Comparison of ENCODE assay signal across 16 cellular contexts in genomic region chr13:110528911-110529310, GRCh38. TPM values are rescaled to one million over a fixed set of nuclear protein-coding genes. Genes with fewer than 3 reads are reported as not detected.
A peak's percentile ranks its signal among the peaks of the same experiment; 100 is the strongest.
DNase-seq lines count a peak whose midpoint lies in the region; ATAC-seq and TF ChIP-seq lines count a peak whose summit lies in the region.
"Had no signal": no experiment of that assay in that cellular context is flagged by ENCODE, and none has a peak within 500 bp of the region (broad histone marks: within the 10 kb centered on the region; RNA-seq: fewer than 3 reads in every experiment).

No MANE protein-coding gene starts in this region.

- H3K27ac Mint-ChIP-seq in effector memory CD8-positive, alpha-beta T cell, result no peak overlapping the region
- no peak overlapping the region for H3K27ac Mint-ChIP-seq in activated CD4-positive, alpha-beta T cell treated with anti-CD3 and anti-CD28 coated beads, Interleukin-2, amount 10 ng/mL, durations not matched to agents 24 days and 14 days
- H3K27ac Mint-ChIP-seq: activated CD8-positive, alpha-beta T cell treated with anti-CD3 and anti-CD28 coated beads, Interleukin-2, amount 10 ng/mL, durations not matched to agents 7 days and 5 days had no signal

- peaks cover 2% of the 10 kb centered on the region for H3K36me3 Mint-ChIP-seq in effector memory CD8-positive, alpha-beta T cell (ENCODE audit: insufficient read depth)
- no peaks in the 10 kb centered on the region for H3K36me3 Mint-ChIP-seq in activated CD4-positive, alpha-beta T cell treated with anti-CD3 and anti-CD28 coated beads, Interleukin-2, amount 10 ng/mL, durations not matched to agents 24 days and 14 days (ENCODE audit: low read depth)

- H3K9me3 ChIP-seq in Panc1 (ENCODE audit: control insufficient read depth, insufficient read depth, low read depth, low read length) (no peaks in the 10 kb centered on the region), right cardiac atrium (ENCODE audit: control insufficient read depth, low read length) (no peaks in the 10 kb centered on the region), psoas muscle (no peaks in the 10 kb centered on the region), esophagus squamous epithelium (no peaks in the 10 kb centered on the region)

- H3K4me1 ChIP-seq in ACC112 (ENCODE audit: control insufficient read depth, insufficient read depth, low read length, unreplicated experiment), result peaks cover 4% of the 10 kb centered on the region
- H3K4me1 ChIP-seq in Panc1 (ENCODE audit: control insufficient read depth, insufficient read depth, low read length), result peaks cover 23% of the 10 kb centered on the region
- peaks cover 8% of the 10 kb centered on the region for H3K4me1 ChIP-seq in right cardiac atrium (ENCODE audit: control insufficient read depth, insufficient read depth, low read length)
- peaks cover 2% of the 10 kb centered on the region for H3K4me1 ChIP-seq in psoas muscle
- H3K4me1 ChIP-seq in esophagus squamous epithelium, result peaks cover 8 to 39% (median 9%) of the 10 kb centered on the region in 3 donors

- H2AFZ ChIP-seq in ACC112 (ENCODE audit: low read length, unreplicated experiment), result no peak overlapping the region

- H3K27me3 ChIP-seq in ACC112 (ENCODE audit: insufficient read depth, low read length) (no peaks in the 10 kb centered on the region), Panc1 (ENCODE audit: control insufficient read depth, insufficient read depth, low read length) (no peaks in the 10 kb centered on the region), right cardiac atrium (ENCODE audit: control insufficient read depth, insufficient read depth) (no peaks in the 10 kb centered on the region), psoas muscle (ENCODE audit: insufficient read depth in 3 of 3, low read length in 2 of 3) (no peaks in the 10 kb centered on the region), esophagus squamous epithelium (no peaks in the 10 kb centered on the region)

- intact Hi-C loops in Panc1 (cut with micrococcal nuclease; ENCODE audit: unreplicated experiment) (no loop called here), right cardiac atrium (cut with DNase I) (no loop called here), psoas muscle (cut with DNase I) (no loop called here), esophagus squamous epithelium (cut with DNase I) (no loop called here)
- intact Hi-C loops in activated CD4-positive, alpha-beta T cell treated with anti-CD3 and anti-CD28 coated beads, Interleukin-2, amount 10 ng/mL, durations not matched to agents 24 days and 14 days (cut with micrococcal nuclease), result no loop called here

- no peak overlapping the region for H3K4me3 Mint-ChIP-seq in effector memory CD8-positive, alpha-beta T cell
- no peak overlapping the region for H3K4me3 Mint-ChIP-seq in activated CD4-positive, alpha-beta T cell treated with anti-CD3 and anti-CD28 coated beads, Interleukin-2, amount 10 ng/mL, durations not matched to agents 24 days and 14 days
- H3K4me3 Mint-ChIP-seq: activated CD8-positive, alpha-beta T cell treated with anti-CD3 and anti-CD28 coated beads, Interleukin-2, amount 10 ng/mL, durations not matched to agents 7 days and 5 days had no signal

- no peak for TF ChIP-seq POLR2A in esophagus squamous epithelium (IDR thresholded peaks at IDR 0.05)

- H3K79me2 ChIP-seq in ACC112 (ENCODE audit: control insufficient read depth, insufficient read depth, low read length, unreplicated experiment), result peaks cover 8% of the 10 kb centered on the region

- TF ChIP-seq CTCF in Panc1 (IDR thresholded peaks at IDR 0.05) (no peak), psoas muscle (IDR thresholded peaks at IDR 0.05) (no peak), esophagus squamous epithelium (IDR thresholded peaks at IDR 0.05) (no peak)

- DNase-seq in Panc1 (ENCODE audit: low read depth, low spot score), result no peak
- no peak for DNase-seq in right cardiac atrium
- no peak for DNase-seq in psoas muscle
- no peak for DNase-seq in effector memory CD8-positive, alpha-beta T cell
- DNase-seq in esophagus squamous epithelium (lab: John Stamatoyannopoulos, UW), result no peak
- DNase-seq in activated CD4-positive, alpha-beta T cell treated with anti-CD3 and anti-CD28 coated beads, Interleukin-2, amount 10 ng/mL, durations not matched to agents 24 days and 14 days, result no peak
- DNase-seq: activated CD8-positive, alpha-beta T cell treated with anti-CD3 and anti-CD28 coated beads, Interleukin-2, amount 10 ng/mL, durations not matched to agents 7 days and 5 days; cerebellar nuclear complex; COR-L47; H7; MM.1S; NCI-H526; PC-3 had no signal

- no TSS peak for BruUV-seq in Panc1 (replicated peaks; lab: Mats Ljungman, UMichigan)

- peak overlapping the region; percentile 54; the same call in 1 of the 2 replicates for H3K27ac ChIP-seq in ACC112 (ENCODE audit: low read depth, low read length)
- peak overlapping the region; percentile 3; the same call in 1 of the 2 replicates for H3K27ac ChIP-seq in Panc1 (ENCODE audit: low read length)
- H3K27ac ChIP-seq in right cardiac atrium (ENCODE audit: low read length), result peak overlapping the region; percentile 32
- peak overlapping the region; percentile 3 for H3K27ac ChIP-seq in psoas muscle
- H3K27ac ChIP-seq in esophagus squamous epithelium, result peak overlapping the region in 2 of 4 donors; percentile 1 to 19
- H3K27ac ChIP-seq: VCaP had no signal

- CTCF ChIA-PET in Panc1 (lab: Charles Lee), result no interaction called here

- in situ Hi-C loops in Panc1 (cut with HindIII; ENCODE audit: low pct_unique_long_range_greater_than_20kb, low sequenced_read_pairs), result no loop called here

- no peaks in the 10 kb centered on the region for H3K36me3 ChIP-seq in ACC112 (ENCODE audit: insufficient read depth, low read length)
- no peaks in the 10 kb centered on the region for H3K36me3 ChIP-seq in Panc1 (ENCODE audit: control insufficient read depth, insufficient read depth, low read length)
- no peaks in the 10 kb centered on the region for H3K36me3 ChIP-seq in psoas muscle (ENCODE audit: insufficient read depth in 1 of 2, low read depth in 1 of 2)
- no peaks in the 10 kb centered on the region for H3K36me3 ChIP-seq in esophagus squamous epithelium

- H3K4me3 ChIP-seq in ACC112 (ENCODE audit: low read depth, low read length), result no peak overlapping the region
- no peak overlapping the region for H3K4me3 ChIP-seq in Panc1 (ENCODE audit: low read depth in 2 of 2, low read length in 2 of 2)
- no peak overlapping the region for H3K4me3 ChIP-seq in right cardiac atrium (ENCODE audit: low read length)
- H3K4me3 ChIP-seq in psoas muscle, result no peak overlapping the region
- no peak overlapping the region for H3K4me3 ChIP-seq in esophagus squamous epithelium

- WGBS in right cardiac atrium, result 82% methylated on average over 6 of the region's 6 CpGs
- 89 to 93% (median 90%) methylated on average over 6 of the region's 6 CpGs for WGBS in psoas muscle, 3 donors
- 94 to 95% methylated on average over 6 of the region's 6 CpGs for WGBS in esophagus squamous epithelium, 2 donors

- POLR2A ChIA-PET in Panc1 (lab: Charles Lee), result no interaction called here

- peaks cover 6 to 10% of the 10 kb centered on the region in 2 donors for H3K27me3 Mint-ChIP-seq in effector memory CD8-positive, alpha-beta T cell
- H3K27me3 Mint-ChIP-seq in activated CD4-positive, alpha-beta T cell treated with anti-CD3 and anti-CD28 coated beads, Interleukin-2, amount 10 ng/mL, durations not matched to agents 24 days and 14 days, result no peaks in the 10 kb centered on the region

- H3K9me3 Mint-ChIP-seq in effector memory CD8-positive, alpha-beta T cell, result no peaks in the 10 kb centered on the region
- H3K9me3 Mint-ChIP-seq in activated CD4-positive, alpha-beta T cell treated with anti-CD3 and anti-CD28 coated beads, Interleukin-2, amount 10 ng/mL, durations not matched to agents 24 days and 14 days, result no peaks in the 10 kb centered on the region

- peaks cover 20 to 22% of the 10 kb centered on the region in 2 donors for H3K4me1 Mint-ChIP-seq in effector memory CD8-positive, alpha-beta T cell (ENCODE audit: low read depth in 2 of 2)
- peaks cover 17% of the 10 kb centered on the region for H3K4me1 Mint-ChIP-seq in activated CD4-positive, alpha-beta T cell treated with anti-CD3 and anti-CD28 coated beads, Interleukin-2, amount 10 ng/mL, durations not matched to agents 24 days and 14 days

- ATAC-seq in Panc1, result no peak
- ATAC-seq in right cardiac atrium, result no peak
- ATAC-seq in psoas muscle, result no peak
- no peak for ATAC-seq in effector memory CD8-positive, alpha-beta T cell (replicated peaks)
- ATAC-seq in HG03097 (IDR thresholded peaks at IDR 0.05; ENCODE audit: low FRiP score, unreplicated experiment), result no peak
- ATAC-seq: activated CD8-positive, alpha-beta T cell treated with anti-CD3 and anti-CD28 coated beads, Interleukin-2, amount 10 ng/mL, durations not matched to agents 7 days and 5 days; PC-3 had no signal

RNA-seq across cellular contexts. Expression of gene RAB20, which starts 32.6 kb away (rescaled TPM):
- total RNA-seq in Panc1 (2021; ENCODE audit: unreplicated experiment) (7.9 TPM), right cardiac atrium (10 to 100 TPM; 10.5 to 15.3 (median 12.3) TPM), psoas muscle (1 to 10 TPM; 2.3 to 6.8 (median 3.0) TPM), esophagus squamous epithelium (1 to 10 TPM; 1.3 to 7.2 (median 4.3) TPM)
- 7.8 TPM for polyA plus RNA-seq in Panc1 (2012; ENCODE audit: insufficient read length)
- polyA plus RNA-seq in right cardiac atrium (11.8 TPM), psoas muscle (10 to 100 TPM in 1 of 3 donors, 1 to 10 TPM in 2; 1.2 to 20.5 (median 2.7) TPM)
- total RNA-seq in activated CD4-positive, alpha-beta T cell treated with anti-CD3 and anti-CD28 coated beads, Interleukin-2, amount 10 ng/mL, durations not matched to agents 24 days and 14 days, result 2.8 and 3.2 TPM in 2 replicates
